Comparison of ENCODE assay signal across 1 cellular context in genomic region chr1:229597877-229598276, GRCh38.
TF ChIP-seq lines count a peak whose summit lies in the region.

No MANE protein-coding gene starts in this region.

TF ChIP-seq in SK-N-SH, 30 proteins besides CTCF, POLR2A, EP300 and RAD21:
- TF ChIP-seq, protein P1, sequence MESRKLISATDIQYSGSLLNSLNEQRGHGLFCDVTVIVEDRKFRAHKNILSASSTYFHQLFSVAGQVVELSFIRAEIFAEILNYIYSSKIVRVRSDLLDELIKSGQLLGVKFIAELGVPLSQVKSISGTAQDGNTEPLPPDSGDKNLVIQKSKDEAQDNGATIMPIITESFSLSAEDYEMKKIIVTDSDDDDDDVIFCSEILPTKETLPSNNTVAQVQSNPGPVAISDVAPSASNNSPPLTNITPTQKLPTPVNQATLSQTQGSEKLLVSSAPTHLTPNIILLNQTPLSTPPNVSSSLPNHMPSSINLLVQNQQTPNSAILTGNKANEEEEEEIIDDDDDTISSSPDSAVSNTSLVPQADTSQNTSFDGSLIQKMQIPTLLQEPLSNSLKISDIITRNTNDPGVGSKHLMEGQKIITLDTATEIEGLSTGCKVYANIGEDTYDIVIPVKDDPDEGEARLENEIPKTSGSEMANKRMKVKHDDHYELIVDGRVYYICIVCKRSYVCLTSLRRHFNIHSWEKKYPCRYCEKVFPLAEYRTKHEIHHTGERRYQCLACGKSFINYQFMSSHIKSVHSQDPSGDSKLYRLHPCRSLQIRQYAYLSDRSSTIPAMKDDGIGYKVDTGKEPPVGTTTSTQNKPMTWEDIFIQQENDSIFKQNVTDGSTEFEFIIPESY (IDR thresholded peaks at IDR 0.05; ENCODE audit: borderline replicate concordance, low read depth), result no peak
- TF ChIP-seq RXRA (IDR thresholded peaks at IDR 0.05; ENCODE audit: borderline replicate concordance, low read depth) (no peak), MAX (IDR thresholded peaks at IDR 0.05; ENCODE audit: low read depth) (no peak), MEF2A (IDR thresholded peaks at IDR 0.05; ENCODE audit: borderline replicate concordance, low read depth) (no peak), GABPA (IDR thresholded peaks at IDR 0.05; ENCODE audit: low read depth) (no peak), RFX5 (IDR thresholded peaks at IDR 0.05; ENCODE audit: low read length) (no peak)
- TF ChIP-seq, protein P2, sequence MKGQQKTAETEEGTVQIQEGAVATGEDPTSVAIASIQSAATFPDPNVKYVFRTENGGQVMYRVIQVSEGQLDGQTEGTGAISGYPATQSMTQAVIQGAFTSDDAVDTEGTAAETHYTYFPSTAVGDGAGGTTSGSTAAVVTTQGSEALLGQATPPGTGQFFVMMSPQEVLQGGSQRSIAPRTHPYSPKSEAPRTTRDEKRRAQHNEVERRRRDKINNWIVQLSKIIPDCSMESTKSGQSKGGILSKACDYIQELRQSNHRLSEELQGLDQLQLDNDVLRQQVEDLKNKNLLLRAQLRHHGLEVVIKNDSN (IDR thresholded peaks at IDR 0.05; ENCODE audit: borderline replicate concordance, low read depth), result no peak
TF ChIP-seq in SK-N-SH: peak in this region for 0.
